In genomic region chr4:54877006-54877405, GRCh38 we compare ENCODE assay signal across 26 cellular contexts.
DNase-seq lines count a peak whose midpoint lies in the region; ATAC-seq and TF ChIP-seq lines count a peak whose summit lies in the region.
"Had no signal": no experiment of that assay in that cellular context is flagged by ENCODE, and none has a peak within 500 bp of the region (broad histone marks: within the 10 kb centered on the region; RNA-seq: fewer than 3 reads in every experiment).

No MANE protein-coding gene starts in this region.

- H3K36me3 Mint-ChIP-seq in MCF 10A (ENCODE audit: insufficient read depth, unreplicated experiment) (no peaks in the 10 kb centered on the region), mesothelial cell of epicardium (no peaks in the 10 kb centered on the region)
- H3K36me3 Mint-ChIP-seq in activated naive CD4-positive, alpha-beta T cell treated with anti-CD3 and anti-CD28 coated beads, Interleukin-2, amount 50 U/mL, for 72 hours, result peaks cover 0 to 4% of the 10 kb centered on the region in 2 donors
- H3K36me3 Mint-ChIP-seq: activated naive CD4-positive, alpha-beta T cell treated with anti-CD3 and anti-CD28 coated beads, Interleukin-2, amount 10 ng/mL, durations not matched to agents 7 days and 5 days; T-cell had no signal

- H3K36me3 ChIP-seq in breast epithelium (no peaks in the 10 kb centered on the region), fibroblast of lung (ENCODE audit: control insufficient read depth, insufficient read depth, low read length) (no peaks in the 10 kb centered on the region)
- H3K36me3 ChIP-seq: ascending aorta, thyroid gland had no signal

- DNase-seq in MCF 10A (ENCODE audit: unreplicated experiment), result peak; percentile 42
- DNase-seq in breast epithelium (ENCODE audit: low spot score in 2 of 2), result no peak
- DNase-seq in SW480 (ENCODE audit: low spot score), result peak; percentile 1
- DNase-seq in fibroblast of lung (ENCODE audit: low read depth in 2 of 2), result peak; percentile 31 to 58
- no peak for DNase-seq in activated gamma-delta T cell treated with Interleukin-2 at 50 U/mL for 16 hours
- no peak for DNase-seq in activated naive CD4-positive, alpha-beta T cell treated with anti-CD3 and anti-CD28 coated beads, Interleukin-2, amount 50 U/mL, for 72 hours (ENCODE audit: low spot score in 2 of 2)
- DNase-seq in mesothelial cell of epicardium (ENCODE audit: low spot score in 2 of 2, unreplicated experiment in 2 of 2), result no peak
- DNase-seq: 8988T; activated CD4-positive, alpha-beta T cell treated with anti-CD3 and anti-CD28 coated beads for 36 hours; activated CD8-positive, alpha-beta memory T cell treated with anti-CD3 and anti-CD28 coated beads for 24 hours; activated naive CD4-positive, alpha-beta T cell treated with anti-CD3 and anti-CD28 coated beads, Interleukin-2, amount 10 ng/mL, durations not matched to agents 7 days and 5 days; activated T-cell treated with anti-CD3 and anti-CD28 coated beads, Interleukin-2, amount 50 U/mL, for 24 hours; effector memory CD4-positive, alpha-beta T cell; KG1; kidney glomerular epithelial cell; NCI-H187 treated with DMSO at 0.1 percent for 48 hours; NCI-H82; SHP77 treated with DMSO at 0.1 percent for 48 hours; stimulated activated CD4-positive, alpha-beta T cell treated with anti-CD3 and anti-CD28 coated beads, Interleukin-2, amount 100 ng/mL, for 48 hours; stimulated activated naive CD4-positive, alpha-beta T cell treated with Interleukin-2 at 50 U/mL for 16 hours; T-cell; thyroid gland had no signal

- POLR2A ChIA-PET in MCF 10A (lab: Yijun Ruan, JAX), result no interaction called here

- H3K79me2 ChIP-seq in fibroblast of lung (ENCODE audit: control insufficient read depth, insufficient read depth, low read length), result no peaks in the 10 kb centered on the region

- TF ChIP-seq CTCF in MCF 10A (IDR thresholded peaks at IDR 0.05; ENCODE audit: unreplicated experiment), result no peak
- TF ChIP-seq CTCF in breast epithelium (IDR thresholded peaks at IDR 0.05), result no peak
- no peak for TF ChIP-seq CTCF in fibroblast of lung (conservative IDR thresholded peaks at IDR 0.05 in 1 of 2, IDR thresholded peaks at IDR 0.05 in 1 of 2; ENCODE audit: low read depth in 1 of 2, low read length in 2 of 2)
- TF ChIP-seq CTCF in mesothelial cell of epicardium (IDR thresholded peaks at IDR 0.05; ENCODE audit: unreplicated experiment), result no peak

- no peak overlapping the region for H3K4me2 ChIP-seq in fibroblast of lung (ENCODE audit: extremely low read depth, insufficient read depth, low read length)

- H3K27me3 ChIP-seq in breast epithelium (no peaks in the 10 kb centered on the region), fibroblast of lung (ENCODE audit: control insufficient read depth, insufficient read depth, low read length) (peaks cover 2% of the 10 kb centered on the region)
- H3K27me3 ChIP-seq: ascending aorta, thyroid gland had no signal

- H3K4me1 ChIP-seq in breast epithelium (no peaks in the 10 kb centered on the region), fibroblast of lung (ENCODE audit: control insufficient read depth, extremely low read depth, insufficient read depth, low read length) (peaks cover 2% of the 10 kb centered on the region)
- H3K4me1 ChIP-seq: ascending aorta had no signal

- H3K9me3 Mint-ChIP-seq in MCF 10A (ENCODE audit: unreplicated experiment) (peaks cover 7% of the 10 kb centered on the region), mesothelial cell of epicardium (peaks cover 6% of the 10 kb centered on the region)
- H3K9me3 Mint-ChIP-seq in activated naive CD4-positive, alpha-beta T cell treated with anti-CD3 and anti-CD28 coated beads, Interleukin-2, amount 50 U/mL, for 72 hours, result peaks cover 5 to 6% of the 10 kb centered on the region in 2 donors
- H3K9me3 Mint-ChIP-seq: activated naive CD4-positive, alpha-beta T cell treated with anti-CD3 and anti-CD28 coated beads, Interleukin-2, amount 10 ng/mL, durations not matched to agents 7 days and 5 days; activated T-cell treated with anti-CD3 and anti-CD28 coated beads, Interleukin-2, amount 50 U/mL, for 24 hours had no signal

- intact Hi-C loops in MCF 10A (cut with micrococcal nuclease), result no loop called here
- intact Hi-C loops in breast epithelium (cut with DNase I; ENCODE audit: low total_unique reads), result no loop called here

- CTCF ChIA-PET in MCF 10A (lab: Yijun Ruan, JAX), result no interaction called here

- no peaks in the 10 kb centered on the region for H3K9me3 ChIP-seq in breast epithelium
- no peaks in the 10 kb centered on the region for H3K9me3 ChIP-seq in fibroblast of lung (ENCODE audit: control insufficient read depth, insufficient read depth, low read depth, low read length)
- H3K9me3 ChIP-seq: ascending aorta, thyroid gland had no signal

- TF ChIP-seq POLR2A in breast epithelium (IDR thresholded peaks at IDR 0.05), result no peak

- H3K4me3 ChIP-seq in breast epithelium, result no peak overlapping the region
- no peak overlapping the region for H3K4me3 ChIP-seq in fibroblast of lung (replicated peaks in 1 of 4; ENCODE audit: control extremely low read depth in 1 of 4, insufficient read depth in 1 of 4, low read depth in 3 of 4, low read length in 4 of 4)
- H3K4me3 ChIP-seq: ascending aorta, lung, thyroid gland had no signal

- H3K9ac ChIP-seq in fibroblast of lung (ENCODE audit: insufficient read depth, low read length), result no peak overlapping the region

- no peak for ATAC-seq in activated CD4-positive, CD25-positive, alpha-beta regulatory T cell treated with anti-CD3 and anti-CD28 coated beads, Interleukin-2, amount 50 U/mL, for 24 hours
- ATAC-seq in activated naive CD4-positive, alpha-beta T cell treated with anti-CD3 and anti-CD28 coated beads, Interleukin-2, amount 50 U/mL, for 72 hours, result no peak
- ATAC-seq: activated CD4-positive, alpha-beta T cell treated with anti-CD3 and anti-CD28 coated beads for 36 hours; HCT116; T-cell had no signal

- H3K27me3 Mint-ChIP-seq in MCF 10A (ENCODE audit: insufficient read depth, unreplicated experiment), result peaks cover 9% of the 10 kb centered on the region
- no peaks in the 10 kb centered on the region for H3K27me3 Mint-ChIP-seq in mesothelial cell of epicardium (ENCODE audit: low read depth)
- H3K27me3 Mint-ChIP-seq: activated naive CD4-positive, alpha-beta T cell treated with anti-CD3 and anti-CD28 coated beads, Interleukin-2, amount 10 ng/mL, durations not matched to agents 7 days and 5 days; activated T-cell treated with anti-CD3 and anti-CD28 coated beads, Interleukin-2, amount 50 U/mL, for 24 hours; T-cell had no signal

- H3K4me3 Mint-ChIP-seq in MCF 10A (ENCODE audit: unreplicated experiment), result no peak overlapping the region
- H3K4me3 Mint-ChIP-seq in mesothelial cell of epicardium, result no peak overlapping the region
- H3K4me3 Mint-ChIP-seq: activated CD4-positive, alpha-beta T cell treated with anti-CD3 and anti-CD28 coated beads for 36 hours; activated naive CD4-positive, alpha-beta T cell treated with anti-CD3 and anti-CD28 coated beads, Interleukin-2, amount 10 ng/mL, durations not matched to agents 7 days and 5 days; activated T-cell treated with anti-CD3 and anti-CD28 coated beads, Interleukin-2, amount 50 U/mL, for 24 hours; T-cell had no signal

- no peaks in the 10 kb centered on the region for H4K20me1 ChIP-seq in fibroblast of lung (ENCODE audit: control insufficient read depth, extremely low read depth, insufficient read depth, low read length)

- no TSS peak for BruUV-seq in MCF 10A (replicated peaks; lab: Mats Ljungman, UMichigan)

- no peak overlapping the region for H2AFZ ChIP-seq in fibroblast of lung (ENCODE audit: low read length)

- H3K27ac ChIP-seq in breast epithelium (no peak overlapping the region), fibroblast of lung (ENCODE audit: insufficient read depth, low read length) (no peak overlapping the region)
- H3K27ac ChIP-seq: ascending aorta, thyroid gland had no signal

- H3K4me1 Mint-ChIP-seq in MCF 10A (ENCODE audit: insufficient read depth, unreplicated experiment) (no peaks in the 10 kb centered on the region), mesothelial cell of epicardium (no peaks in the 10 kb centered on the region)
- H3K4me1 Mint-ChIP-seq: activated CD4-positive, alpha-beta T cell treated with anti-CD3 and anti-CD28 coated beads for 36 hours; activated naive CD4-positive, alpha-beta T cell treated with anti-CD3 and anti-CD28 coated beads, Interleukin-2, amount 10 ng/mL, durations not matched to agents 7 days and 5 days; T-cell had no signal

- H3K27ac Mint-ChIP-seq in MCF 10A (ENCODE audit: low read depth, unreplicated experiment) (no peak overlapping the region), mesothelial cell of epicardium (no peak overlapping the region)
- no peak overlapping the region for H3K27ac Mint-ChIP-seq in activated naive CD4-positive, alpha-beta T cell treated with anti-CD3 and anti-CD28 coated beads, Interleukin-2, amount 50 U/mL, for 72 hours
- H3K27ac Mint-ChIP-seq: activated CD4-positive, alpha-beta T cell treated with anti-CD3 and anti-CD28 coated beads for 36 hours; activated naive CD4-positive, alpha-beta T cell treated with anti-CD3 and anti-CD28 coated beads, Interleukin-2, amount 10 ng/mL, durations not matched to agents 7 days and 5 days; activated T-cell treated with anti-CD3 and anti-CD28 coated beads, Interleukin-2, amount 50 U/mL, for 24 hours; T-cell had no signal

Comparison
In these comparisons a context has a peak if more than half of its experiments do, and no peak if none do; other contexts are left out.
1. DNase-seq: peak in MCF 10A (single experiment), SW480 (single experiment) and fibroblast of lung (2 of 2); none in breast epithelium (0 of 2), activated gamma-delta T cell treated with Interleukin-2 at 50 U/mL for 16 hours (single experiment), activated naive CD4-positive, alpha-beta T cell treated with anti-CD3 and anti-CD28 coated beads, Interleukin-2, amount 50 U/mL, for 72 hours (0 of 2) and mesothelial cell of epicardium (0 of 2).